Comparison of ENCODE assay signal across 27 cellular contexts in genomic region chr1:95366498-95366897, GRCh38.
"Had no signal": no experiment of that assay in that cellular context is flagged by ENCODE, and none has a peak within 500 bp of the region (broad histone marks: within the 10 kb centered on the region; RNA-seq: fewer than 3 reads in every experiment).

No MANE protein-coding gene starts in this region.

- H3K27me3 ChIP-seq: neutrophil, pancreas, right lobe of liver, sigmoid colon, stomach, thyroid gland, tibial nerve, upper lobe of left lung, vagina had no signal

- H3K4me1 Mint-ChIP-seq: naive thymus-derived CD8-positive, alpha-beta T cell; stimulated activated effector memory CD8-positive, alpha-beta T cell treated with anti-CD3 and anti-CD28 coated beads, Interleukin-12 subunit alpha, Interleukin-12 subunit beta, amount 100 ng/mL, for 72 hours; stimulated activated naive B cell treated with anti-CD40 and anti-IgM and Interleukin-4, amounts not matched to agents 10 μg/mL and 1 μg/mL and 100 μg/mL, for 72 hours had no signal

- H3K27ac Mint-ChIP-seq: naive thymus-derived CD8-positive, alpha-beta T cell; natural killer cell treated with Interleukin-12 subunit alpha and Interleukin-12 subunit beta and Interleukin-15 and Interleukin-18, amount 100 ng/mL, for 72 hours; nephron progenitor cell; stimulated activated effector memory CD8-positive, alpha-beta T cell treated with anti-CD3 and anti-CD28 coated beads, Interleukin-12 subunit alpha, Interleukin-12 subunit beta, amount 100 ng/mL, for 72 hours; stimulated activated naive B cell treated with anti-CD40 and anti-IgM and Interleukin-4, amounts not matched to agents 10 μg/mL and 1 μg/mL and 100 μg/mL, for 72 hours; stimulated activated naive CD8-positive, alpha-beta T cell treated with anti-CD3 and anti-CD28 coated beads, Interleukin-15, Interleukin-2, amounts not matched to agents 100 ng/mL and 50 ng/mL, for 24 hours had no signal

- H3K9me3 ChIP-seq: neutrophil, pancreas, psoas muscle, right lobe of liver, sigmoid colon, thoracic aorta, thyroid gland, tibial nerve, upper lobe of left lung, vagina had no signal

- DNase-seq: naive thymus-derived CD8-positive, alpha-beta T cell; nephron progenitor cell; nucleus accumbens; pancreas; psoas muscle; right cardiac atrium; right lobe of liver; sigmoid colon; small intestine; stimulated activated CD4-positive, alpha-beta T cell treated with anti-CD3 and anti-CD28 coated beads, Interleukin-15, amount 100 ng/mL, for 24 hours; stimulated activated CD4-positive, alpha-beta T cell treated with anti-CD3 and anti-CD28 coated beads, Interleukin-2, amount 100 ng/mL, for 24 hours; stimulated activated CD4-positive, alpha-beta T cell treated with anti-CD3 and anti-CD28 coated beads, Interleukin-2, amount 100 ng/mL, for 48 hours; stimulated activated CD4-positive, alpha-beta T cell treated with anti-CD3 and anti-CD28 coated beads, Interleukin-4, amount 100 ng/mL, for 24 hours; stimulated activated naive B cell treated with anti-CD40 and anti-IgM and Interleukin-4, amounts not matched to agents 10 μg/mL and 1 μg/mL and 100 μg/mL, for 72 hours; stimulated activated naive CD4-positive, alpha-beta T cell treated with Interleukin-2 at 50 U/mL for 16 hours; stomach; thyroid gland; trophoblast cell; upper lobe of left lung had no signal

- H3K4me3 Mint-ChIP-seq: naive thymus-derived CD8-positive, alpha-beta T cell; natural killer cell treated with Interleukin-12 subunit alpha and Interleukin-12 subunit beta and Interleukin-15 and Interleukin-18, amount 100 ng/mL, for 72 hours; nephron progenitor cell; neural crest cell; stimulated activated effector memory CD8-positive, alpha-beta T cell treated with anti-CD3 and anti-CD28 coated beads, Interleukin-12 subunit alpha, Interleukin-12 subunit beta, amount 100 ng/mL, for 72 hours; stimulated activated naive B cell treated with anti-CD40 and anti-IgM and Interleukin-4, amounts not matched to agents 10 μg/mL and 1 μg/mL and 100 μg/mL, for 72 hours; stimulated activated naive CD8-positive, alpha-beta T cell treated with anti-CD3 and anti-CD28 coated beads, Interleukin-15, Interleukin-2, amounts not matched to agents 100 ng/mL and 50 ng/mL, for 24 hours had no signal

- H3K27ac ChIP-seq: neutrophil, pancreas, psoas muscle, right lobe of liver, sigmoid colon, stomach, thoracic aorta, thyroid gland, tibial nerve, upper lobe of left lung, vagina had no signal

- H3K9me3 Mint-ChIP-seq: nephron progenitor cell, neural crest cell had no signal

- H3K36me3 Mint-ChIP-seq: naive thymus-derived CD8-positive, alpha-beta T cell; natural killer cell treated with Interleukin-12 subunit alpha and Interleukin-12 subunit beta and Interleukin-15 and Interleukin-18, amount 100 ng/mL, for 72 hours; stimulated activated effector memory CD8-positive, alpha-beta T cell treated with anti-CD3 and anti-CD28 coated beads, Interleukin-12 subunit alpha, Interleukin-12 subunit beta, amount 100 ng/mL, for 72 hours; stimulated activated naive B cell treated with anti-CD40 and anti-IgM and Interleukin-4, amounts not matched to agents 10 μg/mL and 1 μg/mL and 100 μg/mL, for 72 hours had no signal

- ATAC-seq: naive thymus-derived CD8-positive, alpha-beta T cell; natural killer cell treated with Interleukin-12 subunit alpha and Interleukin-12 subunit beta and Interleukin-15 and Interleukin-18, amount 100 ng/mL, for 72 hours; pancreas; psoas muscle; right cardiac atrium; right lobe of liver; stimulated activated effector memory CD8-positive, alpha-beta T cell treated with anti-CD3 and anti-CD28 coated beads, Interleukin-12 subunit alpha, Interleukin-12 subunit beta, amount 100 ng/mL, for 72 hours; stimulated activated naive B cell treated with anti-CD40 and anti-IgM and Interleukin-4, amounts not matched to agents 10 μg/mL and 1 μg/mL and 100 μg/mL, for 72 hours had no signal

- H3K4me3 ChIP-seq: pancreas, psoas muscle, right lobe of liver, sigmoid colon, stomach, thoracic aorta, thyroid gland, tibial nerve, upper lobe of left lung, vagina had no signal

- H3K36me3 ChIP-seq: neutrophil, pancreas, right lobe of liver, sigmoid colon, stomach, thoracic aorta, thyroid gland, tibial nerve, upper lobe of left lung, vagina had no signal

- H3K27me3 Mint-ChIP-seq: natural killer cell treated with Interleukin-12 subunit alpha and Interleukin-12 subunit beta and Interleukin-15 and Interleukin-18, amount 100 ng/mL, for 72 hours; stimulated activated naive B cell treated with anti-CD40 and anti-IgM and Interleukin-4, amounts not matched to agents 10 μg/mL and 1 μg/mL and 100 μg/mL, for 72 hours had no signal

- H3K4me1 ChIP-seq: psoas muscle, right lobe of liver, sigmoid colon, tibial nerve, vagina had no signal
